Comparison of ENCODE assay signal across 8 cellular contexts in the genomic region with DNA sequence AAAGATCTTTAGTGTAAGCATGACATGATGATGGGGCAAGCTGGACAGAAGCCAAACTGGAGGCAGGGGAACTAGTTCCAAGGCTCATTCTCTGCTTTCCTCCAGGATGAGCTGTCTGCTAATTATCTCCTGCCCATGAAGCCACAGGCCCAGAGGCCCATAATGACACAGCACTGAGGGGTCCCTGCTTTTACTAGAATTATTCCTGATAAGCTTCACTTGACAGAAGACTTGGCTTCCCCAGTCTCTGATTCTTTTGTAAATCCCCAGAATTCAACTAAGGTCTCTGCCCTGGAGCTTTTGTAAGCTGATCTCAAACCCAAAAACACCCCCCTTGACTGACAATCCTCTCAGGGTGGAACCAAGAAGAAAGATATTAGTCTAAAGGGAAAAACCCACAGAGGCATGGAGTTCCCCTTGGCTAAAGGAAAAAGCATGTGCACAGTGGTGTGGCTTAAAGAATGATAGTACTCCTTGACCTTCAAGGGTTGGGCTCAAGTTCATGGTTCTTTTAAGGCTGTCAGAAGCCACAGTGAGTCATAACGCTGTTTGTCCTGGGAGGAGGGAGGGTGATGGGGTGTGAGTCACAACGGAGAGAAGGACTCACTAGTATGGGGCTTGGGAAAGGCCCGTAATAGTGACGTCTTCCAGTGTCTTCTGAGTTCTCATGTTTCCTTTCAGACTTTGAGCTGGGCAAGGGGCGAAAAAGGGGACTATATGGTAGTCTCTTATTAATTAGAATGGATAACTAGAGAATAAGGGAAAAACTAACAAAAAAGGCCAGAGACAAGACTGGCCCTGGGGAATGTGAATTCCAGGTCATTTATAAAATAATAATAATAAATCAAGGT.
A peak's percentile ranks its signal among the peaks of the same experiment; 100 is the strongest.
DNase-seq lines count a peak whose midpoint lies in the region; ATAC-seq and TF ChIP-seq lines count a peak whose summit lies in the region.

No MANE protein-coding gene starts in this region.

- no peak for TF ChIP-seq CTCF in GM10266 (IDR thresholded peaks at IDR 0.05; ENCODE audit: control insufficient read depth, insufficient read depth, low read depth, missing control alignments)

- intact Hi-C loops in activated T-helper 1 cell treated with anti-CD3 and anti-CD28 coated beads, Interleukin-12 subunit alpha, Interleukin-12 subunit beta, Interleukin-2, Interleukin-4 antibody, amounts not matched to agents 30 ng/mL and 10 ng/mL and 1 ng/mL, durations not matched to agents 14 hours and 24 hours and 36 hours (cut with micrococcal nuclease) = loop anchor here (1.0 to 5.0 kb wide), 11 partner anchors 18 to 1230 kb away; a partner anchor contains a TSS

- peaks cover 7% of the 10 kb centered on the region for H3K36me3 Mint-ChIP-seq in activated T-helper 1 cell treated with anti-CD3 and anti-CD28 coated beads, Interleukin-12 subunit alpha, Interleukin-12 subunit beta, Interleukin-2, Interleukin-4 antibody, amounts not matched to agents 30 ng/mL and 10 ng/mL and 1 ng/mL, durations not matched to agents 14 hours and 24 hours and 36 hours (ENCODE audit: low read depth)

- no peak overlapping the region for H3K4me3 Mint-ChIP-seq in activated T-helper 1 cell treated with anti-CD3 and anti-CD28 coated beads, Interleukin-12 subunit alpha, Interleukin-12 subunit beta, Interleukin-2, Interleukin-4 antibody, amounts not matched to agents 30 ng/mL and 10 ng/mL and 1 ng/mL, durations not matched to agents 14 hours and 24 hours and 36 hours

- H3K27ac Mint-ChIP-seq in activated T-helper 1 cell treated with anti-CD3 and anti-CD28 coated beads, Interleukin-12 subunit alpha, Interleukin-12 subunit beta, Interleukin-2, Interleukin-4 antibody, amounts not matched to agents 30 ng/mL and 10 ng/mL and 1 ng/mL, durations not matched to agents 14 hours and 24 hours and 36 hours = peak overlapping the region; percentile 80

- no peaks in the 10 kb centered on the region for H3K27me3 Mint-ChIP-seq in activated T-helper 1 cell treated with anti-CD3 and anti-CD28 coated beads, Interleukin-12 subunit alpha, Interleukin-12 subunit beta, Interleukin-2, Interleukin-4 antibody, amounts not matched to agents 30 ng/mL and 10 ng/mL and 1 ng/mL, durations not matched to agents 14 hours and 24 hours and 36 hours (ENCODE audit: insufficient read depth)

- H3K9me3 Mint-ChIP-seq in activated T-helper 1 cell treated with anti-CD3 and anti-CD28 coated beads, Interleukin-12 subunit alpha, Interleukin-12 subunit beta, Interleukin-2, Interleukin-4 antibody, amounts not matched to agents 30 ng/mL and 10 ng/mL and 1 ng/mL, durations not matched to agents 14 hours and 24 hours and 36 hours = peaks cover 37% of the 10 kb centered on the region

- ATAC-seq in GM21825 (IDR thresholded peaks at IDR 0.05; ENCODE audit: unreplicated experiment) = peak; percentile 92

- DNase-seq in GM10266 (ENCODE audit: extremely low spot score) = peak; percentile 80
- peak; percentile 94 for DNase-seq in LoVo (ENCODE audit: low spot score)
- DNase-seq in activated T-helper 1 cell treated with anti-CD3 and anti-CD28 coated beads, Interleukin-12 subunit alpha, Interleukin-12 subunit beta, Interleukin-2, Interleukin-4 antibody, amounts not matched to agents 30 ng/mL and 10 ng/mL and 1 ng/mL, durations not matched to agents 14 hours and 24 hours and 36 hours (ENCODE audit: low spot score) = peak; percentile 61
- DNase-seq in islet precursor cell = peak; percentile 86
- DNase-seq in stimulated activated CD8-positive, alpha-beta memory T cell treated with anti-CD3 and anti-CD28 coated beads, Interleukin-4, amount 100 ng/mL, for 24 hours (ENCODE audit: low read depth) = peak; percentile 37
- DNase-seq in NCI-H510A (lab: John Stamatoyannopoulos, UW) = no peak
- no peak for DNase-seq in NCI-H2196 treated with DMSO at 0.1 percent for 48 hours (lab: John Stamatoyannopoulos, UW; ENCODE audit: unreplicated experiment)

- peaks cover 52% of the 10 kb centered on the region for H3K4me1 Mint-ChIP-seq in activated T-helper 1 cell treated with anti-CD3 and anti-CD28 coated beads, Interleukin-12 subunit alpha, Interleukin-12 subunit beta, Interleukin-2, Interleukin-4 antibody, amounts not matched to agents 30 ng/mL and 10 ng/mL and 1 ng/mL, durations not matched to agents 14 hours and 24 hours and 36 hours (ENCODE audit: low read depth)

Comparison
In these comparisons a context has a peak if more than half of its experiments do, and no peak if none do; other contexts are left out.
1. DNase-seq: peak in GM10266 (single experiment), LoVo (single experiment), activated T-helper 1 cell treated with anti-CD3 and anti-CD28 coated beads, Interleukin-12 subunit alpha, Interleukin-12 subunit beta, Interleukin-2, Interleukin-4 antibody, amounts not matched to agents 30 ng/mL and 10 ng/mL and 1 ng/mL, durations not matched to agents 14 hours and 24 hours and 36 hours (single experiment), islet precursor cell (single experiment) and stimulated activated CD8-positive, alpha-beta memory T cell treated with anti-CD3 and anti-CD28 coated beads, Interleukin-4, amount 100 ng/mL, for 24 hours (single experiment); none in NCI-H510A (single experiment) and NCI-H2196 treated with DMSO at 0.1 percent for 48 hours (single experiment).